10 cellular contexts compared by ENCODE assay signal in genomic region chr17:76528528-76529223, GRCh38. TPM values are rescaled to one million over a fixed set of nuclear protein-coding genes. Genes with fewer than 3 reads are reported as not detected.
A peak's percentile ranks its signal among the peaks of the same experiment; 100 is the strongest.
DNase-seq lines count a peak whose midpoint lies in the region; ATAC-seq and TF ChIP-seq lines count a peak whose summit lies in the region.
"Had no signal": no experiment of that assay in that cellular context is flagged by ENCODE, and none has a peak within 500 bp of the region (broad histone marks: within the 10 kb centered on the region; RNA-seq: fewer than 3 reads in every experiment).

No MANE protein-coding gene starts in this region.

- no peaks in the 10 kb centered on the region for H3K9me3 ChIP-seq in CD4-positive, CD25-positive, alpha-beta regulatory T cell (ENCODE audit: control insufficient read depth in 2 of 2, low read length in 2 of 2)
- no peaks in the 10 kb centered on the region for H3K9me3 ChIP-seq in parathyroid adenoma (ENCODE audit: control insufficient read depth, low read length)

- H3K4me3 Mint-ChIP-seq in CD4-positive, CD25-positive, alpha-beta regulatory T cell, result peak overlapping the region in 1 of 4 donors; percentile 22

- H2AFZ ChIP-seq in parathyroid adenoma, result no peak overlapping the region

- H3K4me3 ChIP-seq in CD4-positive, CD25-positive, alpha-beta regulatory T cell (ENCODE audit: low read depth, low read length), result no peak overlapping the region
- H3K4me3 ChIP-seq in parathyroid adenoma (ENCODE audit: low read depth, low read length), result no peak overlapping the region

- H3K4me1 ChIP-seq in CD4-positive, CD25-positive, alpha-beta regulatory T cell (ENCODE audit: control insufficient read depth, insufficient read depth, low read length, poor library complexity, severe bottlenecking), result peaks cover 20% of the 10 kb centered on the region
- peaks cover 10% of the 10 kb centered on the region for H3K4me1 ChIP-seq in parathyroid adenoma

- H3K36me3 ChIP-seq in CD4-positive, CD25-positive, alpha-beta regulatory T cell (ENCODE audit: control insufficient read depth, insufficient read depth, low read length), result no peaks in the 10 kb centered on the region
- H3K36me3 ChIP-seq in parathyroid adenoma (ENCODE audit: control insufficient read depth, insufficient read depth, low read length), result no peaks in the 10 kb centered on the region

- TF ChIP-seq CTCF in parathyroid adenoma (IDR thresholded peaks at IDR 0.05), result no peak

- no peak for DNase-seq in CD4-positive, CD25-positive, alpha-beta regulatory T cell
- DNase-seq in SK-MEL-5 (ENCODE audit: low read depth, low spot score) (peak; percentile 50), fibroblast of gingiva (ENCODE audit: low read depth) (peak; percentile 30), NCI-H187 treated with DMSO at 0.1 percent for 48 hours (lab: John Stamatoyannopoulos, UW) (no peak), ACHN (no peak), NOMO-1 (lab: John Stamatoyannopoulos, UW; ENCODE audit: unreplicated experiment in 2 of 2) (no peak), NCI-H2171 treated with DMSO at 0.1 percent for 48 hours (lab: John Stamatoyannopoulos, UW) (no peak)
- DNase-seq: cortex of kidney, SHP77 had no signal

- ATAC-seq in CD4-positive, CD25-positive, alpha-beta regulatory T cell (ENCODE audit: low read depth in 2 of 2), result no peak

- peak overlapping the region; percentile 33 for H3K27ac ChIP-seq in CD4-positive, CD25-positive, alpha-beta regulatory T cell (ENCODE audit: insufficient read depth, low read length, poor library complexity, severe bottlenecking)
- H3K27ac ChIP-seq in parathyroid adenoma, result peak overlapping the region; percentile 81

- H3K9ac ChIP-seq in parathyroid adenoma, result no peak overlapping the region

- in situ Hi-C loops in SK-MEL-5 (cut with HindIII; ENCODE audit: low pct_unique_long_range_greater_than_20kb, low sequenced_read_pairs), result no loop called here
- in situ Hi-C loops in ACHN (cut with HindIII; ENCODE audit: low pct_ligation_motif_present, low pct_unique_long_range_greater_than_20kb, low sequenced_read_pairs), result no loop called here

- H3K27me3 ChIP-seq in CD4-positive, CD25-positive, alpha-beta regulatory T cell (ENCODE audit: control insufficient read depth, insufficient read depth, low read length), result no peaks in the 10 kb centered on the region
- H3K27me3 ChIP-seq in parathyroid adenoma (ENCODE audit: control insufficient read depth, insufficient read depth, low read length), result no peaks in the 10 kb centered on the region

- H3K27me3 Mint-ChIP-seq in CD4-positive, CD25-positive, alpha-beta regulatory T cell, result no peaks in the 10 kb centered on the region

- H3K79me2 ChIP-seq in parathyroid adenoma, result no peaks in the 10 kb centered on the region

- H3K9me3 Mint-ChIP-seq in CD4-positive, CD25-positive, alpha-beta regulatory T cell, result peaks cover 0 to 3% (median 0%) of the 10 kb centered on the region in 7 donors

- peaks cover 0 to 36% (median 6%) of the 10 kb centered on the region in 4 donors for H3K4me1 Mint-ChIP-seq in CD4-positive, CD25-positive, alpha-beta regulatory T cell

- no peaks in the 10 kb centered on the region for H3K36me3 Mint-ChIP-seq in CD4-positive, CD25-positive, alpha-beta regulatory T cell

- H3K27ac Mint-ChIP-seq in CD4-positive, CD25-positive, alpha-beta regulatory T cell, result peak overlapping the region; percentile 74 to 93 (median 92)

- H3K4me2 ChIP-seq in parathyroid adenoma (ENCODE audit: low read length), result no peak overlapping the region

RNA-seq across cellular contexts. Expression of gene CYGB, which starts 8.8 kb away (rescaled TPM):
- not detected for total RNA-seq in CD4-positive, CD25-positive, alpha-beta regulatory T cell
- polyA plus RNA-seq in CD4-positive, CD25-positive, alpha-beta regulatory T cell, result not detected
- 122 TPM in 2 replicates for total RNA-seq in SK-MEL-5 (2014; rRNA removed; shearing (Covaris generic))
- polyA plus RNA-seq in SK-MEL-5 (2015; cell fraction: cytosol; rRNA removed), result 107 and 128 TPM in 2 replicates
- 37.9 and 41.4 TPM in 2 replicates for polyA plus RNA-seq in SK-MEL-5 (2015; cell fraction: nucleus; rRNA removed)

RNA-seq across cellular contexts. Expression of gene PRCD, which starts 11.2 kb away (rescaled TPM):
- total RNA-seq in CD4-positive, CD25-positive, alpha-beta regulatory T cell, result not detected
- under 1 TPM in 1 of 4 donors, not detected in 3; 0.52 TPM for polyA plus RNA-seq in CD4-positive, CD25-positive, alpha-beta regulatory T cell
- total RNA-seq in SK-MEL-5 (2014; rRNA removed; shearing (Covaris generic)), result 15.8 and 18.8 TPM in 2 replicates
- polyA plus RNA-seq in SK-MEL-5 (2015; cell fraction: cytosol; rRNA removed), result 12.2 and 13.3 TPM in 2 replicates
- 32.9 and 49.6 TPM in 2 replicates for polyA plus RNA-seq in SK-MEL-5 (2015; cell fraction: nucleus; rRNA removed)

RNA-seq across cellular contexts. Expression of gene RHBDF2, which starts 27.5 kb away (rescaled TPM):
- 23.8 TPM for total RNA-seq in CD4-positive, CD25-positive, alpha-beta regulatory T cell
- polyA plus RNA-seq in CD4-positive, CD25-positive, alpha-beta regulatory T cell, result 1 to 10 TPM; 2.5 to 4.5 (median 3.5) TPM
- 25.0 and 28.6 TPM in 2 replicates for total RNA-seq in SK-MEL-5 (2014; rRNA removed; shearing (Covaris generic))
- 75.0 and 78.8 TPM in 2 replicates for polyA plus RNA-seq in SK-MEL-5 (2015; cell fraction: cytosol; rRNA removed)
- 64.9 and 68.7 TPM in 2 replicates for polyA plus RNA-seq in SK-MEL-5 (2015; cell fraction: nucleus; rRNA removed)

RNA-seq across cellular contexts. Expression of gene ST6GALNAC2, which starts 57.0 kb away (rescaled TPM):
- 0.39 TPM for total RNA-seq in CD4-positive, CD25-positive, alpha-beta regulatory T cell
- polyA plus RNA-seq in CD4-positive, CD25-positive, alpha-beta regulatory T cell, result under 1 TPM in 2 of 4 donors, not detected in 2; 0.08 to 0.13 TPM
- total RNA-seq in SK-MEL-5 (2014; rRNA removed; shearing (Covaris generic)), result 77.4 and 96.3 TPM in 2 replicates
- polyA plus RNA-seq in SK-MEL-5 (2015; cell fraction: cytosol; rRNA removed), result 96.4 and 117 TPM in 2 replicates
- polyA plus RNA-seq in SK-MEL-5 (2015; cell fraction: nucleus; rRNA removed), result 76.4 and 135 TPM in 2 replicates

Comparison
In these comparisons a context has a peak if more than half of its experiments do, and no peak if none do; other contexts are left out.
1. DNase-seq: peak in SK-MEL-5 (single experiment) and fibroblast of gingiva (single experiment); none in CD4-positive, CD25-positive, alpha-beta regulatory T cell (0 of 3), NCI-H187 treated with DMSO at 0.1 percent for 48 hours (single experiment), ACHN (single experiment), NOMO-1 (0 of 2) and NCI-H2171 treated with DMSO at 0.1 percent for 48 hours (single experiment).
2. RNA of gene CYGB, which starts 8.8 kb away (total RNA-seq): 122 TPM in SK-MEL-5; not detected in CD4-positive, CD25-positive, alpha-beta regulatory T cell (single experiment); every median in the first group is over 100 times any median in the second.
3. RNA of gene PRCD, which starts 11.2 kb away (total RNA-seq): 15.8 to 18.8 TPM in SK-MEL-5; not detected in CD4-positive, CD25-positive, alpha-beta regulatory T cell (single experiment); every median in the first group is over 10 times any median in the second.